ENCODE assay signal across 1 cellular context in genomic region chr16:87414251-87414680, GRCh38.
TF ChIP-seq lines count a peak whose summit lies in the region.

No MANE protein-coding gene starts in this region.

TF ChIP-seq in GM12878, 131 proteins besides CTCF, POLR2A, EP300 and RAD21:
- TF ChIP-seq ATF3 (IDR thresholded peaks at IDR 0.05; ENCODE audit: borderline replicate concordance, extremely low read depth, low read depth, low read length) = no peak
- TF ChIP-seq JUNB (IDR thresholded peaks at IDR 0.05) = peak; percentile 60
- peak; percentile 22 for TF ChIP-seq SUZ12 (IDR thresholded peaks at IDR 0.05; ENCODE audit: unreplicated experiment)
